Comparison of ENCODE assay signal across 21 cellular contexts in the genomic region with DNA sequence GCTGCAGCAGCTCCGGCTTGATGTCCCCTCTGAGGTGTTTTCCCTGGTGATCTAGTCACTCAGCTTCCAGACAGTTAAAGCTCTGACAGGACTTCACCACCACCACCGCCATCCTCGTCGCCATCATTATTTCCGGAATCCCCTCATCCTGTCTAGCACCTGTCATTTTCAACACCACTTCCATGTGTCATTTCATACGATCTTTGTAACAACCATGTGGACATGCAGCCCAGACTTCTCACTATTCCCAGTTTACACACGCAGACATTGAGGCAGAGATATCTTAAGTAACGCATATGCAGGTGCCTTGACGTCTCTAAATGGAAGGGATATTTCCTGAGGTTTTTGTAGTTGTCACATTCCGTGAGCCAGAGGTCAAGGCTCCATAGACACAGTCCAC.
"Had no signal": no experiment of that assay in that cellular context is flagged by ENCODE, and none has a peak within 500 bp of the region (broad histone marks: within the 10 kb centered on the region; RNA-seq: fewer than 3 reads in every experiment).

No MANE protein-coding gene starts in this region.

- FAIRE-seq: islet of Langerhans, small intestine had no signal

- H3K36me3 ChIP-seq: left ventricle myocardium inferior, neural progenitor cell, ovary, right atrium auricular region, uterus had no signal

- H3K9ac ChIP-seq: neural progenitor cell had no signal

- H3K27ac ChIP-seq: left ventricle myocardium inferior, neural progenitor cell, ovary, psoas muscle, right atrium auricular region, spleen, tibial nerve, uterus had no signal

- H3K9me3 ChIP-seq: left ventricle myocardium inferior, ovary, psoas muscle, right atrium auricular region, spleen, tibial nerve, uterus had no signal

- H2AFZ ChIP-seq: neural progenitor cell had no signal

- ATAC-seq: natural killer cell; stimulated activated effector memory CD8-positive, alpha-beta T cell treated with anti-CD3 and anti-CD28 coated beads, Interleukin-12 subunit alpha, Interleukin-12 subunit beta, amount 100 ng/mL, for 72 hours had no signal

- H3K4me1 ChIP-seq: left ventricle myocardium inferior, neural progenitor cell, psoas muscle, right atrium auricular region, spleen, tibial nerve, uterus had no signal

- H3K27me3 ChIP-seq: neural progenitor cell, ovary, right atrium auricular region, spleen, tibial nerve, uterus had no signal

- H3K4me2 ChIP-seq: neural progenitor cell had no signal

- DNase-seq: hypothalamus; immature natural killer cell; left ventricle myocardium inferior; mesendoderm; naive B cell; natural killer cell; nephron progenitor cell; ovary; posterior cingulate gyrus; spleen; stimulated activated CD4-positive, alpha-beta T cell treated with anti-CD3 and anti-CD28 coated beads, Interleukin-4, amount 100 ng/mL, for 24 hours; stimulated activated naive CD4-positive, alpha-beta T cell; uterus had no signal

- H3K4me3 ChIP-seq: left ventricle myocardium inferior, lung, neural progenitor cell, ovary, psoas muscle, right atrium auricular region, spleen, tibial nerve, uterus had no signal
